ENCODE assay signal across 10 cellular contexts in the genomic region with DNA sequence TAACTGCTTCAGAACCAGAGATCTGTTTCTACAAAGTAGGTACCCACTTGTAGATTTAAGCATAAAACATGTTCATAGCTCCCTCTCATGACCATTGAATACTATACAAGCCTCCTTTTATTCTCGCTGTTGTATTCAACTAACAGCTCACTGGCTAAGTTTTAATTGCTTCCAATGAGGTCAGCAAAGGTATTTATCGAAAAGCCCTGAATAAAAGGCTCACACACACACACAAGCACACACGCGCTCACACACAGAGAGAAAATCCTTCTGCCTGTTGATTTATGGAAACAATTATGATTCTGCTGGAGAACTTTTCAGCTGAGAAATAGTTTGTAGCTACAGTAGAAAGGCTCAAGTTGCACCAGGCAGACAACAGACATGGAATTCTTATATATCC. TPM values are rescaled to one million over a fixed set of nuclear protein-coding genes. Genes with fewer than 3 reads are reported as not detected.
DNase-seq lines count a peak whose midpoint lies in the region; ATAC-seq and TF ChIP-seq lines count a peak whose summit lies in the region.
"Had no signal": no experiment of that assay in that cellular context is flagged by ENCODE, and none has a peak within 500 bp of the region (broad histone marks: within the 10 kb centered on the region; RNA-seq: fewer than 3 reads in every experiment).

Gene FGF7 (plus strand): TSS at position 222 of the 400 bp plus-strand sequence. CDS start 1,056 bp downstream, outside the sequence.

- no peaks in the 10 kb centered on the region for H3K4me1 ChIP-seq in foreskin keratinocyte
- H3K4me1 ChIP-seq in prostate gland (replicated peaks), result no peaks in the 10 kb centered on the region

- H3K9me3 ChIP-seq in prostate gland, result no peaks in the 10 kb centered on the region

- no peak for TF ChIP-seq POLR2A in prostate gland (IDR thresholded peaks at IDR 0.05)

- H3K27ac ChIP-seq in foreskin keratinocyte (no peak within 1 kb of the TSS), prostate gland (peak within 1 kb of the TSS; percentile 42 to 54)

- no peaks in the 10 kb centered on the region for H3K36me3 ChIP-seq in prostate gland

- intact Hi-C loops in prostate gland (cut with DNase I), result loop anchor here (2.0 to 10.0 kb wide), 4 partner anchors 52 to 479 kb away; partner anchors contain the start of gene SECISBP2L

- no peak for ATAC-seq in foreskin keratinocyte
- no peak for ATAC-seq in GM21390 (IDR thresholded peaks at IDR 0.05; ENCODE audit: unreplicated experiment)

- 20% methylated on average over 4 of the region's 4 CpGs for WGBS in prostate gland

- peak within 1 kb of the TSS; percentile 16 to 21 for H3K4me3 ChIP-seq in prostate gland

- DNase-seq in COLO829 (ENCODE audit: low spot score) (peak; percentile 20), RPMI7951 (ENCODE audit: low read depth) (peak; percentile 55), foreskin keratinocyte (no peak), prostate gland (ENCODE audit: low spot score) (no peak), nucleus accumbens (lab: John Stamatoyannopoulos, UW) (no peak), GDM1 (lab: John Stamatoyannopoulos, UW) (no peak), activated gamma-delta T cell (lab: John Stamatoyannopoulos, UW) (no peak)
- DNase-seq: cortex of kidney, SHP77 had no signal

- peak; percentile 13 for TF ChIP-seq CTCF in foreskin keratinocyte (conservative IDR thresholded peaks at IDR 0.05)
- TF ChIP-seq CTCF in prostate gland (IDR thresholded peaks at IDR 0.05), result no peak

- peaks cover 24% of the 10 kb centered on the region for H3K27me3 ChIP-seq in foreskin keratinocyte
- H3K27me3 ChIP-seq in prostate gland (replicated peaks; ENCODE audit: insufficient read depth), result no peaks in the 10 kb centered on the region

RNA-seq across cellular contexts. Expression of gene FGF7, which starts in this region (rescaled TPM):
- total RNA-seq in RPMI7951 (2014; rRNA removed; shearing (Covaris generic)), result 2.0 and 3.2 TPM in 2 replicates
- total RNA-seq in foreskin keratinocyte (not detected in 2 replicates), prostate gland (10 to 100 TPM in 1 of 2 donors, 1 to 10 TPM in 1; 8.9 to 11.5 TPM)
- not detected in 2 replicates for polyA plus RNA-seq in foreskin keratinocyte

Comparison
In these comparisons a context has a peak if more than half of its experiments do, and no peak if none do; other contexts are left out.
1. DNase-seq: peak in COLO829 (single experiment) and RPMI7951 (single experiment); none in foreskin keratinocyte (0 of 2), prostate gland (single experiment), nucleus accumbens (0 of 56), GDM1 (single experiment) and activated gamma-delta T cell (single experiment).